Comparison of ENCODE assay signal across 13 cellular contexts in genomic region chr5:124867064-124867707, GRCh38.
DNase-seq lines count a peak whose midpoint lies in the region; ATAC-seq and TF ChIP-seq lines count a peak whose summit lies in the region.
"Had no signal": no experiment of that assay in that cellular context is flagged by ENCODE, and none has a peak within 500 bp of the region (broad histone marks: within the 10 kb centered on the region; RNA-seq: fewer than 3 reads in every experiment).

No MANE protein-coding gene starts in this region.

- DNase-seq in AG10803 (ENCODE audit: low read depth) (peak; percentile 97), M059J (ENCODE audit: low read depth) (peak; percentile 91), endodermal cell (no peak), neural crest cell (ENCODE audit: low read depth, low spot score) (peak; percentile 16), DMS 273 treated with DMSO at 0.1 percent for 48 hours (lab: John Stamatoyannopoulos, UW) (no peak), H7 (no peak), Peyer's patch (no peak), WTC11 (ENCODE audit: low spot score) (no peak)
- DNase-seq: esophagus squamous epithelium, MM.1S, NCI-H526 treated with DMSO at 0.1 percent for 48 hours, SW 1271 had no signal

- ATAC-seq in WTC11: no peak

- H3K4me1 ChIP-seq in endodermal cell (ENCODE audit: control insufficient read depth, insufficient read depth, low read length) (no peaks in the 10 kb centered on the region), Peyer's patch (peaks cover 0 to 3% (median 0%) of the 10 kb centered on the region in 4 donors)

- no peak overlapping the region for H3K27ac Mint-ChIP-seq in endodermal cell
- peak overlapping the region; percentile 29 for H3K27ac Mint-ChIP-seq in neural crest cell (ENCODE audit: unreplicated experiment)
- no peak overlapping the region for H3K27ac Mint-ChIP-seq in WTC11

- no peaks in the 10 kb centered on the region for H3K27me3 Mint-ChIP-seq in endodermal cell (ENCODE audit: insufficient read depth)
- H3K27me3 Mint-ChIP-seq in neural crest cell (ENCODE audit: low read depth): no peaks in the 10 kb centered on the region
- H3K27me3 Mint-ChIP-seq in WTC11 (ENCODE audit: low read depth): no peaks in the 10 kb centered on the region

- no peak for TF ChIP-seq POLR2A in Peyer's patch (IDR thresholded peaks at IDR 0.05)

- H3K36me3 Mint-ChIP-seq in endodermal cell (ENCODE audit: low read depth) (no peaks in the 10 kb centered on the region), neural crest cell (ENCODE audit: low read depth) (no peaks in the 10 kb centered on the region), WTC11 (no peaks in the 10 kb centered on the region; the same call in 1 of the 2 replicates)
- H3K36me3 Mint-ChIP-seq: CD14-positive monocyte had no signal

- no peaks in the 10 kb centered on the region for H3K36me3 ChIP-seq in endodermal cell (ENCODE audit: control insufficient read depth, insufficient read depth, low read length)
- no peaks in the 10 kb centered on the region for H3K36me3 ChIP-seq in H7 (replicated peaks; ENCODE audit: control insufficient read depth, insufficient read depth, low read length)
- no peaks in the 10 kb centered on the region for H3K36me3 ChIP-seq in Peyer's patch
- H3K36me3 ChIP-seq: esophagus squamous epithelium had no signal

- peak overlapping the region; percentile 4; the same call in 1 of the 2 replicates for H3K4me3 ChIP-seq in AG10803 (ENCODE audit: low read length)
- no peak overlapping the region for H3K4me3 ChIP-seq in endodermal cell (ENCODE audit: low read length)
- H3K4me3 ChIP-seq in H7 (ENCODE audit: insufficient read depth, low read depth, low read length): no peak overlapping the region
- H3K4me3 ChIP-seq in Peyer's patch: no peak overlapping the region
- H3K4me3 ChIP-seq: esophagus squamous epithelium had no signal

- no peak overlapping the region for H3K9ac ChIP-seq in endodermal cell (ENCODE audit: extremely low read depth, low read length, poor library complexity, severe bottlenecking)

- H3K9me3 Mint-ChIP-seq in endodermal cell: peaks cover 8% of the 10 kb centered on the region
- H3K9me3 Mint-ChIP-seq in neural crest cell: no peaks in the 10 kb centered on the region
- H3K9me3 Mint-ChIP-seq in WTC11: no peaks in the 10 kb centered on the region

- H3K27ac ChIP-seq in endodermal cell (ENCODE audit: low read depth, low read length) (peak overlapping the region; percentile 9), Peyer's patch (no peak overlapping the region)

- WGBS in endodermal cell (ENCODE audit: insufficient coverage in 1 of 2, insufficient read length in 1 of 2), 2 experiments: 82 to 89% methylated on average over 5 to 7 of the region's 7 CpGs

- TF ChIP-seq CTCF in AG10803 (conservative IDR thresholded peaks at IDR 0.05; ENCODE audit: low read length) (no peak), endodermal cell (conservative IDR thresholded peaks at IDR 0.05) (no peak), neural crest cell (conservative IDR thresholded peaks at IDR 0.05) (no peak), Peyer's patch (IDR thresholded peaks at IDR 0.05) (no peak), WTC11 (IDR thresholded peaks at IDR 0.05) (no peak)

- CTCF ChIA-PET in WTC11 (lab: Charles Lee): interaction anchor here (1.7 kb wide), 1 partner anchor 21 kb away, joined by 3 read pairs; no protein-coding TSS in a partner anchor

- H3K27me3 ChIP-seq in endodermal cell (ENCODE audit: control insufficient read depth, insufficient read depth, low read length, poor library complexity, severe bottlenecking): no peaks in the 10 kb centered on the region
- no peaks in the 10 kb centered on the region for H3K27me3 ChIP-seq in H7 (ENCODE audit: control insufficient read depth, insufficient read depth, low read length)
- no peaks in the 10 kb centered on the region for H3K27me3 ChIP-seq in Peyer's patch
- H3K27me3 ChIP-seq: esophagus squamous epithelium had no signal

- POLR2A ChIA-PET in WTC11 (lab: Charles Lee): no interaction called here

- no peak overlapping the region for H3K4me3 Mint-ChIP-seq in endodermal cell
- no peak overlapping the region for H3K4me3 Mint-ChIP-seq in neural crest cell
- H3K4me3 Mint-ChIP-seq in WTC11: no peak overlapping the region

- H3K9me3 ChIP-seq in endodermal cell (ENCODE audit: control insufficient read depth, low read length) (no peaks in the 10 kb centered on the region), Peyer's patch (no peaks in the 10 kb centered on the region)
- H3K9me3 ChIP-seq: esophagus squamous epithelium had no signal

- H3K4me1 Mint-ChIP-seq in endodermal cell (peaks cover 14% of the 10 kb centered on the region), neural crest cell (peaks cover 60% of the 10 kb centered on the region), WTC11 (peaks cover 23% of the 10 kb centered on the region)

TF ChIP-seq in WTC11, 78 proteins besides CTCF, POLR2A, EP300 and RAD21:
- no peak for TF ChIP-seq MYBL2 (CRISPR knock-in tag; IDR thresholded peaks at IDR 0.05)
- TF ChIP-seq GRHL2 (CRISPR knock-in tag; IDR thresholded peaks at IDR 0.05; ENCODE audit: insufficient replicate concordance, severe bottlenecking): no peak
- no peak for TF ChIP-seq STAT6 (CRISPR knock-in tag; conservative IDR thresholded peaks at IDR 0.05; ENCODE audit: low read depth)
- TF ChIP-seq ZNF532 (CRISPR knock-in tag; IDR thresholded peaks at IDR 0.05; ENCODE audit: borderline replicate concordance): no peak
- no peak for TF ChIP-seq ATF1 (CRISPR knock-in tag; IDR thresholded peaks at IDR 0.05)

Comparison
In these comparisons a context has a peak if more than half of its experiments do, and no peak if none do; other contexts are left out.
1. DNase-seq: peak in AG10803 (single experiment), M059J (single experiment) and neural crest cell (single experiment); none in endodermal cell (single experiment), DMS 273 treated with DMSO at 0.1 percent for 48 hours (single experiment), H7 (single experiment), Peyer's patch (0 of 3) and WTC11 (single experiment).